Comparison of ENCODE assay signal across 18 cellular contexts in genomic region chr7:121544199-121544598, GRCh38.
A peak's percentile ranks its signal among the peaks of the same experiment; 100 is the strongest.
DNase-seq lines count a peak whose midpoint lies in the region; ATAC-seq and TF ChIP-seq lines count a peak whose summit lies in the region.
"Had no signal": no experiment of that assay in that cellular context is flagged by ENCODE, and none has a peak within 500 bp of the region (broad histone marks: within the 10 kb centered on the region; RNA-seq: fewer than 3 reads in every experiment).

No MANE protein-coding gene starts in this region.

- H3K27me3 ChIP-seq in adipocyte (replicated peaks; ENCODE audit: control insufficient read depth, insufficient read depth, low read length) (no peaks in the 10 kb centered on the region), mesenchymal stem cell (ENCODE audit: control insufficient read depth in 1 of 2, insufficient read depth in 1 of 2, low read length in 2 of 2) (no peaks in the 10 kb centered on the region), heart right ventricle (no peaks in the 10 kb centered on the region)
- H3K27me3 ChIP-seq: BLaER1, heart left ventricle had no signal

- H2AFZ ChIP-seq in mesenchymal stem cell (ENCODE audit: low read depth, low read length) = no peak overlapping the region

- peaks cover 4% of the 10 kb centered on the region for H3K9me3 ChIP-seq in adipocyte (ENCODE audit: control insufficient read depth, low read length)
- H3K9me3 ChIP-seq in mesenchymal stem cell (ENCODE audit: control insufficient read depth, low read length) = peaks cover 3% of the 10 kb centered on the region
- no peaks in the 10 kb centered on the region for H3K9me3 ChIP-seq in heart right ventricle

- no peak overlapping the region for H2AK5ac ChIP-seq in mesenchymal stem cell (ENCODE audit: low read length, severe bottlenecking)

- H3K79me1 ChIP-seq in mesenchymal stem cell (replicated peaks; ENCODE audit: low read length, poor library complexity, severe bottlenecking) = no peaks in the 10 kb centered on the region

- TF ChIP-seq CTCF in AG09309 (IDR thresholded peaks at IDR 0.05; ENCODE audit: control insufficient read depth, insufficient read depth, low read depth, low read length, missing control alignments) = peak; percentile 8
- no peak for TF ChIP-seq CTCF in heart right ventricle (IDR thresholded peaks at IDR 0.05)

- H3K27ac ChIP-seq in mesenchymal stem cell (ENCODE audit: low read length, poor library complexity, severe bottlenecking) (peak overlapping the region; percentile 82), heart right ventricle (peak overlapping the region in 1 of 10 donors; percentile 55)
- H3K27ac ChIP-seq: BLaER1, heart left ventricle had no signal

- DNase-seq in AG09309 (ENCODE audit: low read depth) (no peak), M059J (ENCODE audit: low read depth) (peak; percentile 59), adipocyte (ENCODE audit: low read depth) (no peak), mesenchymal stem cell (no peak), heart right ventricle (no peak), AML-193 (lab: John Stamatoyannopoulos, UW) (no peak)
- DNase-seq: activated T-cell treated with anti-CD3 and anti-CD28 coated beads, Interleukin-2, amount 50 U/mL, for 4 hours; aorta; DMS153; H7; heart left ventricle; NCI-H1694 treated with DMSO at 0.1 percent for 48 hours; NCI-H345; Right ventricle myocardium superior; substantia nigra; T-helper 9 cell had no signal

- peak overlapping the region; percentile 45 for H3K9ac ChIP-seq in adipocyte (ENCODE audit: low read length)
- H3K9ac ChIP-seq in mesenchymal stem cell (ENCODE audit: low read length) = peak overlapping the region; percentile 56
- H3K9ac ChIP-seq: BLaER1 had no signal

- H2BK120ac ChIP-seq in mesenchymal stem cell (ENCODE audit: low read depth, low read length) = no peak overlapping the region

- no peak overlapping the region for H2BK12ac ChIP-seq in mesenchymal stem cell (ENCODE audit: low read length in 2 of 2)

- no peak overlapping the region for H3K4ac ChIP-seq in mesenchymal stem cell (ENCODE audit: low read depth in 1 of 2, low read length in 2 of 2)

- H3K4me2 ChIP-seq in mesenchymal stem cell (ENCODE audit: low read length, poor library complexity, severe bottlenecking) = no peak overlapping the region
- H3K4me2 ChIP-seq: BLaER1 had no signal

- no peak overlapping the region for H2BK5ac ChIP-seq in mesenchymal stem cell (ENCODE audit: low read depth, low read length, poor library complexity, severe bottlenecking)

- H3K23ac ChIP-seq in mesenchymal stem cell (ENCODE audit: low read length in 2 of 2) = no peak overlapping the region

- no peak overlapping the region for H3K18ac ChIP-seq in mesenchymal stem cell (ENCODE audit: low read depth in 1 of 2, low read length in 2 of 2)

- H4K91ac ChIP-seq in mesenchymal stem cell (ENCODE audit: low read length) = no peak overlapping the region

- H3K14ac ChIP-seq in mesenchymal stem cell (ENCODE audit: low read length in 2 of 2) = no peak overlapping the region

- H3K4me1 ChIP-seq in adipocyte (ENCODE audit: control insufficient read depth, insufficient read depth, low read length) (peaks cover 27% of the 10 kb centered on the region), mesenchymal stem cell (ENCODE audit: control insufficient read depth, insufficient read depth, low read depth, low read length) (no peaks in the 10 kb centered on the region), heart right ventricle (peaks cover 0 to 11% (median 0%) of the 10 kb centered on the region in 9 donors)
- H3K4me1 ChIP-seq: BLaER1 had no signal

- H3K4me3 ChIP-seq in AG09309 (ENCODE audit: control insufficient read depth, low read depth, low read length) (no peak overlapping the region), adipocyte (ENCODE audit: low read length) (no peak overlapping the region), mesenchymal stem cell (ENCODE audit: insufficient read depth in 1 of 2, low read depth in 1 of 2, low read length in 2 of 2) (no peak overlapping the region), heart right ventricle (no peak overlapping the region)
- H3K4me3 ChIP-seq: BLaER1, heart left ventricle had no signal

- no peak overlapping the region for H4K8ac ChIP-seq in mesenchymal stem cell (ENCODE audit: low read length)

- no CpG with 5 or more reads among the region's 1 CpG for WGBS in mesenchymal stem cell
- 82 to 88% methylated on average over 1 of the region's 1 CpG for WGBS in heart right ventricle, 2 donors

- H3K36me3 ChIP-seq in adipocyte (ENCODE audit: control insufficient read depth, insufficient read depth, low read length, severe bottlenecking) (no peaks in the 10 kb centered on the region), mesenchymal stem cell (ENCODE audit: control insufficient read depth in 1 of 2, insufficient read depth in 2 of 2, low read depth in 1 of 2, low read length in 2 of 2) (no peaks in the 10 kb centered on the region), heart right ventricle (no peaks in the 10 kb centered on the region)
- H3K36me3 ChIP-seq: BLaER1, heart left ventricle had no signal

- intact Hi-C loops in heart right ventricle (cut with DNase I) = no loop called here

- no peak overlapping the region for H2BK15ac ChIP-seq in mesenchymal stem cell (ENCODE audit: low read depth, poor library complexity, severe bottlenecking)

- ATAC-seq in GM21390 (IDR thresholded peaks at IDR 0.05; ENCODE audit: unreplicated experiment) = no peak
- ATAC-seq in heart right ventricle = no peak
